In genomic region chr12:90908465-90908864, GRCh38 we compare ENCODE assay signal across 14 cellular contexts. TPM values are rescaled to one million over a fixed set of nuclear protein-coding genes. Genes with fewer than 3 reads are reported as not detected.
DNase-seq lines count a peak whose midpoint lies in the region; TF ChIP-seq lines count a peak whose summit lies in the region.
"Had no signal": no experiment of that assay in that cellular context is flagged by ENCODE, and none has a peak within 500 bp of the region (broad histone marks: within the 10 kb centered on the region; RNA-seq: fewer than 3 reads in every experiment).

No MANE protein-coding gene starts in this region.

- no peak for TF ChIP-seq CTCF in fibroblast of mammary gland (conservative IDR thresholded peaks at IDR 0.05; ENCODE audit: control insufficient read depth, insufficient read depth, low read depth, low read length)

- H3K9me2 ChIP-seq in GM23248 (ENCODE audit: insufficient read depth), result no peaks in the 10 kb centered on the region

- in situ Hi-C loops in GM23248 (cut with MboI) (no loop called here), ACHN (cut with HindIII; ENCODE audit: low pct_ligation_motif_present, low pct_unique_long_range_greater_than_20kb, low sequenced_read_pairs) (no loop called here)

- no peaks in the 10 kb centered on the region for H3K27me3 ChIP-seq in GM23248 (replicated peaks; ENCODE audit: insufficient read depth)

- H3K9ac ChIP-seq in GM23248, result no peak overlapping the region

- H3K79me2 ChIP-seq in GM23248 (ENCODE audit: insufficient read depth), result no peaks in the 10 kb centered on the region

- peaks cover 17% of the 10 kb centered on the region for H3K4me1 ChIP-seq in GM23248 (ENCODE audit: insufficient read depth)

- no peak overlapping the region for H3K4me2 ChIP-seq in GM23248 (ENCODE audit: unreplicated experiment)
- H3K4me2 ChIP-seq: GM23338 had no signal

- peak; percentile 75 for DNase-seq in GM23248
- peak; percentile 12 for DNase-seq in RKO (ENCODE audit: low spot score)
- DNase-seq in fibroblast of mammary gland (ENCODE audit: low read depth), result peak; percentile 87
- DNase-seq in renal cortical epithelial cell (ENCODE audit: low read depth), result peak; percentile 60
- DNase-seq in midbrain (lab: John Stamatoyannopoulos, UW), result no peak
- DNase-seq in germinal center (ENCODE audit: low spot score), result no peak
- no peak for DNase-seq in ACHN
- DNase-seq: activated naive CD4-positive, alpha-beta T cell treated with anti-CD3 and anti-CD28 coated beads for 36 hours had no signal

- peak overlapping the region; percentile 12; the same call in 1 of the 2 replicates for H2AFZ ChIP-seq in GM23248
- H2AFZ ChIP-seq: GM23338 had no signal

- H3K27ac ChIP-seq in GM23248, result peak overlapping the region; percentile 37

- H3K9me3 ChIP-seq in GM23248 (ENCODE audit: low read depth), result no peaks in the 10 kb centered on the region

- H3F3A ChIP-seq in GM23248 (ENCODE audit: insufficient read depth), result peaks cover 22% of the 10 kb centered on the region

- H3K4me3 ChIP-seq in GM23248, result no peak overlapping the region
- no peak overlapping the region for H3K4me3 ChIP-seq in fibroblast of mammary gland (ENCODE audit: control insufficient read depth, low read depth, low read length)
- H3K4me3 ChIP-seq: GM23338 had no signal

- no peaks in the 10 kb centered on the region for H3K36me3 ChIP-seq in GM23248 (ENCODE audit: low read depth)

- no peaks in the 10 kb centered on the region for H4K20me1 ChIP-seq in GM23248 (ENCODE audit: insufficient read depth)

RNA-seq across cellular contexts. Expression of gene CCER1, which starts 46.5 kb away (rescaled TPM):
- not detected in 2 replicates for total RNA-seq in GM23248 (2014; rRNA removed; shearing (Covaris generic))
- not detected in 2 replicates for polyA plus RNA-seq in GM23248 (2016; fragmentation: Nextera tagmentation; extraction: Ambion mirVana)
- not detected in 2 replicates for total RNA-seq in renal cortical epithelial cell
- total RNA-seq: activated CD8-positive, alpha-beta memory T cell treated with anti-CD3 and anti-CD28 coated beads for 36 hours; activated naive CD4-positive, alpha-beta T cell treated with anti-CD3 and anti-CD28 coated beads for 36 hours; frontal cortex; GM23338; left colon had no signal
- polyA plus RNA-seq: GM23338, neural cell, thymus had no signal

Comparison
In these comparisons a context has a peak if more than half of its experiments do, and no peak if none do; other contexts are left out.
1. DNase-seq: peak in GM23248 (single experiment), RKO (single experiment), fibroblast of mammary gland (single experiment) and renal cortical epithelial cell (single experiment); none in midbrain (single experiment), germinal center (single experiment) and ACHN (single experiment).